22 cellular contexts compared by ENCODE assay signal in the genomic region with DNA sequence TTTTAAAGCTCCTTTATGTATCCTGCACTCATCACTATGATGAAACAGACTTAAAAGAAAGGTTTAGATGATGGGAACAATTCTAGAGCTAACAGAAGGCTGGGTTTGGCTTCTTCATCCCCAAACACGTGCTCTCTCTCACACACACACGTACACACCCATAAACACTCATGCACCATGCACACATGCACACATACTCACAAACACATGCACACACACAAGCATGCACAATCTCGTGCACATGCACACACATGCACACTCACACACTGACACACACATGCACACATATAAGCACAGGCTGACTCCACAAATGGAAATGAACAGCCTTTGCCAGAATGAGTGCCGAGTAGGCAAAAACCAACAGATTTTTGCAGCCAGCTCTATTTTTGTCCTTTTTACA.
"Had no signal": no experiment of that assay in that cellular context is flagged by ENCODE, and none has a peak within 500 bp of the region (broad histone marks: within the 10 kb centered on the region; RNA-seq: fewer than 3 reads in every experiment).

No MANE protein-coding gene starts in this region.

- H3K27me3 ChIP-seq: MG63, SJSA1 had no signal

- H3K36me3 ChIP-seq: MG63, SJSA1 had no signal

- H3K9me3 ChIP-seq: MG63, SJSA1 had no signal

- DNase-seq: IMR-90, Karpas-422, KG1, MG63, NCI-H1092, NCI-H1436, NCI-H187, NCI-H2029, NCI-H2081 treated with DMSO at 0.1 percent for 48 hours, NCI-H2171, NCI-H226, NCI-H446, NCI-H510A, NCI-H524 treated with DMSO at 0.1 percent for 48 hours, NCI-H69, NCI-H774, Right ventricle myocardium superior, RPMI8226, SIG-M5 had no signal

- H3K4me3 ChIP-seq: MG63, SJSA1, SK-N-MC had no signal

- H3K27ac ChIP-seq: SJSA1, SK-N-MC had no signal

- FAIRE-seq: RCC 7860 had no signal

- H3K4me1 ChIP-seq: SJSA1 had no signal
